1 cellular context compared by ENCODE assay signal in genomic region chr3:170196833-170197232, GRCh38.
TF ChIP-seq lines count a peak whose summit lies in the region.

No MANE protein-coding gene starts in this region.

TF ChIP-seq in HCT116, 20 proteins besides CTCF, POLR2A, EP300 and RAD21 (continued from another document):
- TF ChIP-seq ZBTB33 (IDR thresholded peaks at IDR 0.05; ENCODE audit: extremely low read depth, insufficient replicate concordance, low read length) (no peak), EZH2 (IDR thresholded peaks at IDR 0.05) (no peak), ZFX (IDR thresholded peaks at IDR 0.05) (no peak), REST (IDR thresholded peaks at IDR 0.05; ENCODE audit: low read depth) (no peak), ZNF274 (IDR thresholded peaks at IDR 0.05; ENCODE audit: low read depth, low read length) (no peak), TCF7L2 (IDR thresholded peaks at IDR 0.05; ENCODE audit: borderline replicate concordance, extremely low read depth, insufficient read depth, insufficient read length) (no peak), YY1 (IDR thresholded peaks at IDR 0.05; ENCODE audit: extremely low read depth, insufficient replicate concordance, low read depth, low read length) (no peak), EGR1 (IDR thresholded peaks at IDR 0.05; ENCODE audit: low read depth) (no peak), CBX3 (IDR thresholded peaks at IDR 0.05; ENCODE audit: low read depth) (peak; percentile 45; the same call in 1 of the 2 replicates)
